In the genomic region with DNA sequence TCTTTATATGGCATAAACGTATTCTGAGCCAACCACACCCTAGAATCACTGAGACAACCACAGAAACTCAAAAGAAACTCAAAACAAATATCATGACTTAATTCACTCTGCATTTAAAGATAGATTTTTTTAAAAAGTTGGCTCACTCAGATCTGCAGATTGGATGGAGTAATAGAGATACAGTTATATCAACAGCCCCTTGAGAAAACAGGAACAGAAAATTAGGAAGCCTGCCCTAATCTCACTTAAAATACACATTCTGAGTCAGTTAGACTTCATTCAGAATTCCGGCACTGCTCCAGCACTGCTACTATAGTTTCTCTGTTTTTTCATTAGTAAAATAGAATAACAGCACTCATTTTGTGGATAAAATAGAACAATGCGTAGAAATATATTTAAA, we compare ENCODE assay signal across 20 cellular contexts.
DNase-seq lines count a peak whose midpoint lies in the region; ATAC-seq and TF ChIP-seq lines count a peak whose summit lies in the region.
"Had no signal": no experiment of that assay in that cellular context is flagged by ENCODE, and none has a peak within 500 bp of the region (broad histone marks: within the 10 kb centered on the region; RNA-seq: fewer than 3 reads in every experiment).

No MANE protein-coding gene starts in this region.

- H3K4me2 ChIP-seq in OCI-LY3 (ENCODE audit: low read length): peak overlapping the region; percentile 49

- no peak overlapping the region for H3K4me3 Mint-ChIP-seq in activated T-helper 1 cell treated with anti-CD3 and anti-CD28 coated beads, Interleukin-12 subunit alpha, Interleukin-12 subunit beta, Interleukin-2, Interleukin-4 antibody, amounts not matched to agents 30 ng/mL and 10 ng/mL and 1 ng/mL, durations not matched to agents 14 hours and 24 hours and 36 hours
- H3K4me3 Mint-ChIP-seq: activated CD4-positive, alpha-beta T cell treated with anti-CD3 and anti-CD28 coated beads, Interleukin-2, amount 10 ng/mL, durations not matched to agents 24 days and 14 days; activated naive CD4-positive, alpha-beta T cell treated with anti-CD3 and anti-CD28 coated beads, Interleukin-2, amount 50 U/mL, for 24 hours; nephron progenitor cell had no signal

- no peaks in the 10 kb centered on the region for H3K36me3 Mint-ChIP-seq in activated T-helper 1 cell treated with anti-CD3 and anti-CD28 coated beads, Interleukin-12 subunit alpha, Interleukin-12 subunit beta, Interleukin-2, Interleukin-4 antibody, amounts not matched to agents 30 ng/mL and 10 ng/mL and 1 ng/mL, durations not matched to agents 14 hours and 24 hours and 36 hours (ENCODE audit: low read depth)
- H3K36me3 Mint-ChIP-seq: activated naive CD4-positive, alpha-beta T cell treated with anti-CD3 and anti-CD28 coated beads, Interleukin-2, amount 50 U/mL, for 24 hours had no signal

- no peak overlapping the region for H2AFZ ChIP-seq in OCI-LY3 (ENCODE audit: low read depth, low read length)
- H2AFZ ChIP-seq: GM23248 had no signal

- H3K27me3 ChIP-seq in OCI-LY3 (ENCODE audit: low read depth, low read length): no peaks in the 10 kb centered on the region
- H3K27me3 ChIP-seq: tibial artery had no signal

- TF ChIP-seq CTCF in OCI-LY3 (IDR thresholded peaks at IDR 0.05; ENCODE audit: low read depth, low read length): no peak

- H3K27ac Mint-ChIP-seq in activated T-helper 1 cell treated with anti-CD3 and anti-CD28 coated beads, Interleukin-12 subunit alpha, Interleukin-12 subunit beta, Interleukin-2, Interleukin-4 antibody, amounts not matched to agents 30 ng/mL and 10 ng/mL and 1 ng/mL, durations not matched to agents 14 hours and 24 hours and 36 hours: no peak overlapping the region
- H3K27ac Mint-ChIP-seq: activated CD4-positive, alpha-beta T cell treated with anti-CD3 and anti-CD28 coated beads, Interleukin-2, amount 10 ng/mL, durations not matched to agents 24 days and 14 days; activated naive CD4-positive, alpha-beta T cell treated with anti-CD3 and anti-CD28 coated beads, Interleukin-2, amount 50 U/mL, for 24 hours; nephron progenitor cell had no signal

- H3K79me2 ChIP-seq in OCI-LY3 (ENCODE audit: low read length): no peaks in the 10 kb centered on the region

- no peaks in the 10 kb centered on the region for H3K36me3 ChIP-seq in OCI-LY3 (replicated peaks; ENCODE audit: low read depth, low read length)
- H3K36me3 ChIP-seq: tibial artery had no signal

- peak overlapping the region; percentile 39 for H3K27ac ChIP-seq in OCI-LY3 (ENCODE audit: low read length)
- H3K27ac ChIP-seq: GM23248, tibial artery had no signal

- no peak overlapping the region for H3K9ac ChIP-seq in OCI-LY3 (ENCODE audit: low read length)
- H3K9ac ChIP-seq: GM23248 had no signal

- no peaks in the 10 kb centered on the region for H3K4me1 Mint-ChIP-seq in activated T-helper 1 cell treated with anti-CD3 and anti-CD28 coated beads, Interleukin-12 subunit alpha, Interleukin-12 subunit beta, Interleukin-2, Interleukin-4 antibody, amounts not matched to agents 30 ng/mL and 10 ng/mL and 1 ng/mL, durations not matched to agents 14 hours and 24 hours and 36 hours (ENCODE audit: low read depth)
- H3K4me1 Mint-ChIP-seq: activated CD4-positive, alpha-beta T cell treated with anti-CD3 and anti-CD28 coated beads, Interleukin-2, amount 10 ng/mL, durations not matched to agents 24 days and 14 days; activated naive CD4-positive, alpha-beta T cell treated with anti-CD3 and anti-CD28 coated beads, Interleukin-2, amount 50 U/mL, for 24 hours; nephron progenitor cell had no signal

- no peak overlapping the region; the same call in 1 of the 2 replicates for H3K4me3 ChIP-seq in OCI-LY3 (ENCODE audit: low read length)
- H3K4me3 ChIP-seq: GM23248, tibial artery had no signal

- no peaks in the 10 kb centered on the region for H3K9me3 Mint-ChIP-seq in activated T-helper 1 cell treated with anti-CD3 and anti-CD28 coated beads, Interleukin-12 subunit alpha, Interleukin-12 subunit beta, Interleukin-2, Interleukin-4 antibody, amounts not matched to agents 30 ng/mL and 10 ng/mL and 1 ng/mL, durations not matched to agents 14 hours and 24 hours and 36 hours
- H3K9me3 Mint-ChIP-seq: activated CD4-positive, alpha-beta T cell treated with anti-CD3 and anti-CD28 coated beads, Interleukin-2, amount 10 ng/mL, durations not matched to agents 24 days and 14 days; activated naive CD4-positive, alpha-beta T cell treated with anti-CD3 and anti-CD28 coated beads, Interleukin-2, amount 50 U/mL, for 24 hours; nephron progenitor cell had no signal

- H4K20me1 ChIP-seq in OCI-LY3 (ENCODE audit: insufficient read depth, low read length): no peaks in the 10 kb centered on the region

- no peaks in the 10 kb centered on the region for H3K9me3 ChIP-seq in OCI-LY3 (ENCODE audit: insufficient read depth, low read length)
- H3K9me3 ChIP-seq: tibial artery had no signal

- peaks cover 19% of the 10 kb centered on the region for H3K4me1 ChIP-seq in OCI-LY3 (ENCODE audit: low read length)
- H3K4me1 ChIP-seq: tibial artery had no signal

- no peaks in the 10 kb centered on the region for H3K27me3 Mint-ChIP-seq in activated T-helper 1 cell treated with anti-CD3 and anti-CD28 coated beads, Interleukin-12 subunit alpha, Interleukin-12 subunit beta, Interleukin-2, Interleukin-4 antibody, amounts not matched to agents 30 ng/mL and 10 ng/mL and 1 ng/mL, durations not matched to agents 14 hours and 24 hours and 36 hours (ENCODE audit: insufficient read depth)
- H3K27me3 Mint-ChIP-seq: activated CD4-positive, alpha-beta T cell treated with anti-CD3 and anti-CD28 coated beads, Interleukin-2, amount 10 ng/mL, durations not matched to agents 24 days and 14 days; activated naive CD4-positive, alpha-beta T cell treated with anti-CD3 and anti-CD28 coated beads, Interleukin-2, amount 50 U/mL, for 24 hours had no signal

- intact Hi-C loops in activated T-helper 1 cell treated with anti-CD3 and anti-CD28 coated beads, Interleukin-12 subunit alpha, Interleukin-12 subunit beta, Interleukin-2, Interleukin-4 antibody, amounts not matched to agents 30 ng/mL and 10 ng/mL and 1 ng/mL, durations not matched to agents 14 hours and 24 hours and 36 hours (cut with micrococcal nuclease): no loop called here

- DNase-seq in fibroblast of gingiva (ENCODE audit: low read depth): peak; percentile 16
- no peak for DNase-seq in activated T-helper 1 cell treated with anti-CD3 and anti-CD28 coated beads, Interleukin-12 subunit alpha, Interleukin-12 subunit beta, Interleukin-2, Interleukin-4 antibody, amounts not matched to agents 30 ng/mL and 10 ng/mL and 1 ng/mL, durations not matched to agents 14 hours and 24 hours and 36 hours (ENCODE audit: low spot score)
- DNase-seq in nucleus accumbens (lab: John Stamatoyannopoulos, UW): no peak
- no peak for DNase-seq in stimulated activated CD8-positive, alpha-beta memory T cell treated with anti-CD3 and anti-CD28 coated beads, Interleukin-4, amount 100 ng/mL, for 48 hours
- DNase-seq: activated CD4-positive, alpha-beta T cell treated with anti-CD3 and anti-CD28 coated beads, Interleukin-2, amount 10 ng/mL, durations not matched to agents 24 days and 14 days; effector CD8-positive, alpha-beta T cell; Karpas-422; NCI-H1694; NCI-H510A treated with DMSO at 0.1 percent for 48 hours; nephron progenitor cell; retina; stimulated activated CD4-positive, alpha-beta T cell treated with anti-CD3 and anti-CD28 coated beads, Interleukin-2, amount 100 ng/mL, for 48 hours; T-helper 2 cell; tibial artery had no signal

- ATAC-seq in GM18868 (IDR thresholded peaks at IDR 0.05; ENCODE audit: unreplicated experiment): peak; percentile 92
- peak; percentile 94 for ATAC-seq in HG03025 (IDR thresholded peaks at IDR 0.05; ENCODE audit: low FRiP score, unreplicated experiment)
- no peak for ATAC-seq in HG03342 (IDR thresholded peaks at IDR 0.05; ENCODE audit: unreplicated experiment)
